Comparison of ENCODE assay signal across 9 cellular contexts in genomic region chr14:77580964-77581505, GRCh38. TPM values are rescaled to one million over a fixed set of nuclear protein-coding genes. Genes with fewer than 3 reads are reported as not detected.
DNase-seq lines count a peak whose midpoint lies in the region; ATAC-seq lines count a peak whose summit lies in the region.
"Had no signal": no experiment of that assay in that cellular context is flagged by ENCODE, and none has a peak within 500 bp of the region (broad histone marks: within the 10 kb centered on the region; RNA-seq: fewer than 3 reads in every experiment).

No MANE protein-coding gene starts in this region.

- POLR2A ChIA-PET in naive thymus-derived CD8-positive, alpha-beta T cell (lab: Charles Lee), result interaction anchor here (0.7 to 1.7 kb wide), 3 partner anchors 12 to 35 kb away, joined by 6 to 8 read pairs (median 6); no protein-coding TSS in a partner anchor

- H3K27ac Mint-ChIP-seq in naive thymus-derived CD8-positive, alpha-beta T cell, result peak overlapping the region; percentile 46 to 84 (median 74)

- H3K4me1 Mint-ChIP-seq in naive thymus-derived CD8-positive, alpha-beta T cell, result peaks cover 8 to 42% (median 33%) of the 10 kb centered on the region in 4 donors

- peak overlapping the region; percentile 36 to 70 (median 55) for H3K4me3 Mint-ChIP-seq in naive thymus-derived CD8-positive, alpha-beta T cell

- no peaks in the 10 kb centered on the region for H3K27me3 Mint-ChIP-seq in naive thymus-derived CD8-positive, alpha-beta T cell
- H3K27me3 Mint-ChIP-seq: brain had no signal

- no peak for DNase-seq in activated CD4-positive, CD25-positive, alpha-beta regulatory T cell treated with anti-CD3 and anti-CD28 coated beads, Interleukin-2, amount 50 U/mL, for 72 hours
- DNase-seq in H4 (ENCODE audit: low spot score), result peak; percentile 68
- peak; percentile 55 for DNase-seq in LoVo (ENCODE audit: low spot score)
- peak; percentile 45 for DNase-seq in amniotic stem cell (lab: John Stamatoyannopoulos, UW)
- peak in 3 of 10 donors; percentile 43 to 55 (median 46) for DNase-seq in naive thymus-derived CD8-positive, alpha-beta T cell
- no peak for DNase-seq in SIG-M5 (lab: John Stamatoyannopoulos, UW)
- DNase-seq in NCI-H510A (lab: John Stamatoyannopoulos, UW), result no peak

- H3K9me3 Mint-ChIP-seq in naive thymus-derived CD8-positive, alpha-beta T cell, result no peaks in the 10 kb centered on the region
- H3K9me3 Mint-ChIP-seq: brain had no signal

- peak; percentile 92 to 97 for ATAC-seq in activated CD4-positive, CD25-positive, alpha-beta regulatory T cell treated with anti-CD3 and anti-CD28 coated beads, Interleukin-2, amount 50 U/mL, for 24 hours
- ATAC-seq in naive thymus-derived CD8-positive, alpha-beta T cell, result peak; percentile 60 to 81

- peaks cover 0 to 29% (median 9%) of the 10 kb centered on the region in 3 donors for H3K36me3 Mint-ChIP-seq in naive thymus-derived CD8-positive, alpha-beta T cell

RNA-seq across cellular contexts. Expression of gene SPTLC2, which starts 35.4 kb away (rescaled TPM):
- total RNA-seq in H4 (2014; rRNA removed; shearing (Covaris generic)), result 10.4 and 14.7 TPM in 2 replicates
- total RNA-seq in naive thymus-derived CD8-positive, alpha-beta T cell, result 10 to 100 TPM; 22.6 to 26.0 TPM
- 10 to 100 TPM; 10.0 to 11.8 (median 11.2) TPM for polyA plus RNA-seq in naive thymus-derived CD8-positive, alpha-beta T cell

Comparison
In these comparisons a context has a peak if more than half of its experiments do, and no peak if none do; other contexts are left out.
1. DNase-seq: peak in H4 (single experiment), LoVo (single experiment) and amniotic stem cell (single experiment); none in activated CD4-positive, CD25-positive, alpha-beta regulatory T cell treated with anti-CD3 and anti-CD28 coated beads, Interleukin-2, amount 50 U/mL, for 72 hours (single experiment), SIG-M5 (single experiment) and NCI-H510A (single experiment).